Comparison of ENCODE assay signal across 10 cellular contexts in the genomic region with DNA sequence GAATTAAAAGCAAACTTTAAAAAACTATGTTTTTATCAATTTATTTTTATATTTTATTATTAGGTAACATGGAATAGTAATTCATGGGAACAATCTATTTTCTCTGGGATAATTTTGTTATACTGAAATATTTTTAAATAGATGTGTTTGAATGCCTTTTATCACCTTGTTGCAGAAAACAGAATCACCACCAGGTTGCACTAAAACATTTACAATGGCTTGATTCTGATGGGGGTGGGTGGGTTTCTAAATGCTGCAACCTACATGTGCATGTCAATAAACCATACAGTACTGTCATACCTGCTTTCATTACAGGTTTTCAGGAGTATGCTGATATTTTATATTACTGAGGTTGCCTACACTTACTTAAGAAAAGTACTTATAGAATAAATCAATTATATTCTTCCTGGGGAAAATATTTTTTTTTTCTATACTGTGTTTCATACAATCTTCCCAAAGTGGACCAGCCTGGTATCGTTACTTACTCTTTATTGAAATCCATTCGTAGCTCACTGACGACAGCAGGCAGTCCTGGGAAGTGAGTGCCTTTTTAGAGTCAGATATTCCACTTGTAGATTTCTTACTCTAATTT.
DNase-seq lines count a peak whose midpoint lies in the region; ATAC-seq, FAIRE-seq and TF ChIP-seq lines count a peak whose summit lies in the region.
"Had no signal": no experiment of that assay in that cellular context is flagged by ENCODE, and none has a peak within 500 bp of the region (broad histone marks: within the 10 kb centered on the region; RNA-seq: fewer than 3 reads in every experiment).

No MANE protein-coding gene starts in this region.

- H4K20me1 ChIP-seq in hepatocyte (ENCODE audit: insufficient read depth, poor library complexity, severe bottlenecking), result no peaks in the 10 kb centered on the region

- peak; percentile 70 for ATAC-seq in SK-N-SH treated with all-trans-retinoic acid at 6 μM for 48 hours
- no peak for ATAC-seq in GM21367 (IDR thresholded peaks at IDR 0.05; ENCODE audit: unreplicated experiment)
- no peak for ATAC-seq in HG02970 (IDR thresholded peaks at IDR 0.05; ENCODE audit: low FRiP score, unreplicated experiment)
- no peak for ATAC-seq in HG02884 (IDR thresholded peaks at IDR 0.05; ENCODE audit: unreplicated experiment)

- WGBS in hepatocyte (ENCODE audit: low lambda C conversion rate, missing lambda C conversion rate), result 62% methylated on average over 3 of the region's 3 CpGs

- no peaks in the 10 kb centered on the region for H3K27me3 ChIP-seq in hepatocyte

- no peak overlapping the region for H2AFZ ChIP-seq in hepatocyte

- H3K79me2 ChIP-seq in hepatocyte, result no peaks in the 10 kb centered on the region

- no peak overlapping the region for H3K27ac ChIP-seq in hepatocyte
- H3K27ac ChIP-seq: skin epidermis had no signal

- H3K9me3 ChIP-seq in hepatocyte (ENCODE audit: low read depth), result no peaks in the 10 kb centered on the region

- no peak for TF ChIP-seq POLR2A in H54 (IDR thresholded peaks at IDR 0.05; ENCODE audit: low read depth, low read length)

- DNase-seq in EH (ENCODE audit: low read depth) (peak; percentile 38), hepatocyte (ENCODE audit: low spot score) (peak; percentile 44), H54 (ENCODE audit: insufficient read length, low spot score) (no peak)
- peak; percentile 91 for DNase-seq in Jurkat, Clone E6-1 (ENCODE audit: low read depth, low spot score)
- DNase-seq: activated B cell treated with CpG ODN at 0.5 μM for 24 hours had no signal

- H3K9me2 ChIP-seq in hepatocyte (replicated peaks; ENCODE audit: insufficient read depth), result no peaks in the 10 kb centered on the region

- H3K4me3 ChIP-seq in Jurkat, Clone E6-1 (ENCODE audit: low read length), result no peak overlapping the region
- H3K4me3 ChIP-seq in hepatocyte, result no peak overlapping the region
- H3K4me3 ChIP-seq: skin epidermis had no signal

- peak; percentile 67 for TF ChIP-seq CTCF in hepatocyte (IDR thresholded peaks at IDR 0.05; ENCODE audit: poor library complexity)

- H3K36me3 ChIP-seq in hepatocyte (replicated peaks; ENCODE audit: insufficient read depth, low read depth), result no peaks in the 10 kb centered on the region

- no peak overlapping the region for H3K4me2 ChIP-seq in hepatocyte

- FAIRE-seq in H54 (lab: Jason Lieb, UNC), result no peak

- H3K4me1 ChIP-seq in hepatocyte (ENCODE audit: insufficient read depth), result no peaks in the 10 kb centered on the region

TF ChIP-seq in SK-N-SH treated with all-trans-retinoic acid at 6 μM for 48 hours, 23 proteins besides CTCF, POLR2A, EP300 and RAD21:
- TF ChIP-seq SNAI2 (CRISPR knock-in tag; IDR thresholded peaks at IDR 0.05) (no peak), ISL1 (CRISPR knock-in tag; IDR thresholded peaks at IDR 0.05) (no peak), PPARA (CRISPR knock-in tag; IDR thresholded peaks at IDR 0.05; ENCODE audit: borderline replicate concordance) (no peak), ZNF8 (CRISPR knock-in tag; IDR thresholded peaks at IDR 0.05) (no peak)
